In genomic region chr16:87986361-87986849, GRCh38 we compare ENCODE assay signal across 12 cellular contexts. TPM values are rescaled to one million over a fixed set of nuclear protein-coding genes. Genes with fewer than 3 reads are reported as not detected.
DNase-seq lines count a peak whose midpoint lies in the region; ATAC-seq, FAIRE-seq and TF ChIP-seq lines count a peak whose summit lies in the region.
"Not testable (repeated sequence)": the region's sequence is repeated elsewhere in the genome, so short reads cannot be mapped to it uniquely, and the experiment has no call there.
"Had no signal": no experiment of that assay in that cellular context is flagged by ENCODE, and none has a peak within 500 bp of the region (broad histone marks: within the 10 kb centered on the region; RNA-seq: fewer than 3 reads in every experiment).

No MANE protein-coding gene starts in this region.

- not testable (repeated sequence) for TF ChIP-seq EP300 in GM12878 (IDR thresholded peaks at IDR 0.05; ENCODE audit: borderline replicate concordance in 1 of 2, control insufficient read depth in 1 of 2, low read depth in 2 of 2, low read length in 2 of 2)

- H3K79me2 ChIP-seq in GM12878 (ENCODE audit: control insufficient read depth, insufficient read depth, low read length); osteoblast (ENCODE audit: insufficient read depth, low read length): not testable (repeated sequence)

- TF ChIP-seq CTCF in BJ (IDR thresholded peaks at IDR 0.05; ENCODE audit: insufficient read depth, low read depth, low read length); GM12878 (IDR thresholded peaks at IDR 0.05 in 2 of 3, conservative IDR thresholded peaks at IDR 0.05 in 1 of 3; ENCODE audit: control insufficient read depth in 2 of 3, extremely low read depth in 1 of 3, insufficient read depth in 1 of 3, low read depth in 3 of 3, low read length in 3 of 3); fibroblast of villous mesenchyme (IDR thresholded peaks at IDR 0.05; ENCODE audit: insufficient read depth, low read depth, low read length); osteoblast (IDR thresholded peaks at IDR 0.05; ENCODE audit: extremely low read depth, low read depth, low read length): not testable (repeated sequence)

- not testable (repeated sequence) for H3K4me1 ChIP-seq in GM12878 (ENCODE audit: control insufficient read depth, insufficient read depth, low read length); osteoblast (ENCODE audit: insufficient read depth, low read length)

- in situ Hi-C loops in GM12878 (cut with MboI) = not testable (repeated sequence)

- not testable (repeated sequence) for H3K36me3 ChIP-seq in BJ (ENCODE audit: control insufficient read depth, insufficient read depth, low read length); GM12878 (ENCODE audit: control insufficient read depth in 2 of 2, insufficient read depth in 2 of 2, low read length in 1 of 2)
- H3K36me3 ChIP-seq in osteoblast (ENCODE audit: insufficient read depth, low read length) = peaks cover 14% of the 10 kb centered on the region

- H2AFZ ChIP-seq in GM12878 (ENCODE audit: control insufficient read depth, low read depth, low read length); osteoblast (ENCODE audit: low read length): not testable (repeated sequence)

- 0 out of 2 replicates have a peak, but pooled peaks have one; percentile 5 for TF ChIP-seq RAD21 in GM12878 (IDR thresholded peaks at IDR 0.05; ENCODE audit: insufficient read depth, low read depth, low read length)

- not testable (repeated sequence) for H3K9me3 ChIP-seq in GM12878 (replicated peaks; ENCODE audit: control insufficient read depth, insufficient read depth, low read length); osteoblast (ENCODE audit: low read depth, low read length)

- FAIRE-seq in GM12878 (lab: Jason Lieb, UNC) = not testable (repeated sequence)

- 88% methylated on average over 5 of the region's 5 CpGs for WGBS in GM12878 (ENCODE audit: insufficient coverage, insufficient replicate concordance, low lambda C conversion rate, missing lambda C conversion rate)

- not testable (repeated sequence) for BruUV-seq in GM12878 (replicated peaks; lab: Mats Ljungman, UMichigan)

- H3K27me3 ChIP-seq in BJ (ENCODE audit: control insufficient read depth, insufficient read depth, low read length); GM12878 (replicated peaks in 1 of 2; ENCODE audit: control insufficient read depth in 2 of 2, insufficient read depth in 2 of 2, low read length in 1 of 2); osteoblast (ENCODE audit: insufficient read depth, low read length): not testable (repeated sequence)

- peak; percentile 27 for DNase-seq in BJ (ENCODE audit: low read depth)
- DNase-seq in HK-2 (ENCODE audit: unreplicated experiment) = peak; percentile 64
- DNase-seq in RPMI7951 (ENCODE audit: low read depth) = peak; percentile 78
- DNase-seq in activated T-cell treated with anti-CD3 and anti-CD28 coated beads for 24 hours (ENCODE audit: low read depth) = peak; percentile 35
- not testable (repeated sequence) for DNase-seq in GM12878 (ENCODE audit: low read depth, low spot score); osteoblast (ENCODE audit: insufficient read length, low spot score, missing footprints)
- peak; percentile 62 for DNase-seq in fibroblast of villous mesenchyme (ENCODE audit: low read depth)
- DNase-seq in stimulated activated CD8-positive, alpha-beta memory T cell treated with anti-CD3 and anti-CD28 coated beads, Interleukin-15, amount 100 ng/mL, for 48 hours (ENCODE audit: low read depth in 2 of 2) = peak; percentile 50 to 64

- RAD21 ChIA-PET in GM12878 (lab: Charles Lee; ENCODE audit: unreplicated experiment) = not testable (repeated sequence)

- H3K4me2 ChIP-seq in GM12878 (ENCODE audit: control insufficient read depth, insufficient read depth); osteoblast (ENCODE audit: insufficient read depth, low read length): not testable (repeated sequence)

- TF ChIP-seq POLR2A in GM12878 (IDR thresholded peaks at IDR 0.05; ENCODE audit: low read depth, low read length) = not testable (repeated sequence)

- H3K9ac ChIP-seq in GM12878 (ENCODE audit: control insufficient read depth, insufficient read depth, low read length) = not testable (repeated sequence)

- not testable (repeated sequence) for H3K27ac ChIP-seq in GM12878 (ENCODE audit: control insufficient read depth, insufficient read depth)
- peak overlapping the region; percentile 81 for H3K27ac ChIP-seq in osteoblast (ENCODE audit: low read depth, low read length)

- POLR2A ChIA-PET in BJ (lab: Charles Lee); GM12878 (lab: Charles Lee): not testable (repeated sequence)

- H3K4me3 ChIP-seq in BJ (ENCODE audit: low read depth, low read length); GM12878; fibroblast of villous mesenchyme (ENCODE audit: low read depth, low read length); osteoblast (ENCODE audit: insufficient read depth, low read length): not testable (repeated sequence)

- H4K20me1 ChIP-seq in GM12878 (ENCODE audit: control insufficient read depth, insufficient read depth); osteoblast (ENCODE audit: insufficient read depth, low read length): not testable (repeated sequence)

- ATAC-seq in GM12878 = peak; percentile 73

- CTCF ChIA-PET in BJ (lab: Yijun Ruan, JAX); GM12878 (lab: Yijun Ruan, JAX): not testable (repeated sequence)

- SMC1A ChIA-PET in GM12878 (lab: Charles Lee; ENCODE audit: uncharacterized antibody, unreplicated experiment) = not testable (repeated sequence)

- intact Hi-C loops in GM12878 (cut with micrococcal nuclease; ENCODE audit: unreplicated experiment) = not testable (repeated sequence)

RNA-seq across cellular contexts. Expression of gene BANP, which starts 35.2 kb away (rescaled TPM):
- polyA plus RNA-seq in BJ (2011; rRNA removed) = 11.4 and 16.5 TPM in 2 replicates
- 22.2 and 24.1 TPM in 2 replicates for polyA minus RNA-seq in BJ (2011; rRNA and poly(A)+ RNA removed)
- total RNA-seq in RPMI7951 (2014; rRNA removed; shearing (Covaris generic)) = 15.3 and 15.5 TPM in 2 replicates
- 87.2 and 92.3 TPM in 2 replicates for total RNA-seq in GM12878 (2013; cell fraction: nucleolus; rRNA removed)
- total RNA-seq in GM12878 (2014; rRNA removed) = 9.6 and 13.4 TPM in 2 replicates
- total RNA-seq in GM12878 (2014; rRNA removed; fragmentation: Illumina TruSeq; extraction: Trizol) = 10.8 and 11.7 TPM in 2 replicates
- total RNA-seq in GM12878 (2021) = 17.8 and 21.9 TPM in 2 replicates
- polyA plus RNA-seq in GM12878 (2011; ENCODE audit: low read depth) = 7.6 TPM
- polyA plus RNA-seq in GM12878 (2011; rRNA removed) = 10.9 and 12.7 TPM in 2 replicates
- polyA plus RNA-seq in GM12878 (2011; cell fraction: cytosol; rRNA removed) = 15.5 and 19.9 TPM in 2 replicates
- polyA plus RNA-seq in GM12878 (2011; cell fraction: nucleus; rRNA removed) = 50.3 and 65.1 TPM in 2 replicates
- 13.0 and 16.7 TPM in 2 replicates for polyA plus RNA-seq in GM12878 (2012)
- polyA plus RNA-seq in GM12878 (2014; fragmentation: Illumina TruSeq; extraction: Trizol) = 11.5 and 12.0 TPM in 2 replicates
- polyA plus RNA-seq in GM12878 (2014; fragmentation: Nextera tagmentation; extraction: Ambion mirVana) = 1 to 10 TPM; 3.9 to 7.3 TPM
- polyA plus RNA-seq in GM12878 (2014; rRNA removed) = 12.9 and 14.4 TPM in 2 replicates
- 10 to 100 TPM; 13.3 to 16.8 TPM for polyA plus RNA-seq in GM12878 (2016; fragmentation: Nextera tagmentation; extraction: Ambion mirVana)
- polyA minus RNA-seq in GM12878 (2011; rRNA and poly(A)+ RNA removed) = 38.3 and 45.5 TPM in 2 replicates
- 12.9 and 14.6 TPM in 2 replicates for polyA minus RNA-seq in GM12878 (2011; cell fraction: cytosol; rRNA and poly(A)+ RNA removed)
- 43.9 and 65.4 TPM in 2 replicates for polyA minus RNA-seq in GM12878 (2011; cell fraction: nucleus; rRNA and poly(A)+ RNA removed)
- total RNA-seq in fibroblast of villous mesenchyme = 18.7 and 25.9 TPM in 2 replicates
- total RNA-seq in osteoblast = 20.3 and 23.5 TPM in 2 replicates

RNA-seq across cellular contexts. Expression of gene CA5A, which starts 50.1 kb away (rescaled TPM):
- not detected in 2 replicates for polyA plus RNA-seq in BJ (2011; rRNA removed)
- polyA minus RNA-seq in BJ (2011; rRNA and poly(A)+ RNA removed) = not detected in 2 replicates
- total RNA-seq in RPMI7951 (2014; rRNA removed; shearing (Covaris generic)) = not detected in 2 replicates
- not detected in 2 replicates for total RNA-seq in GM12878 (2013; cell fraction: nucleolus; rRNA removed)
- not detected in 2 replicates for total RNA-seq in GM12878 (2014; rRNA removed)
- total RNA-seq in GM12878 (2014; rRNA removed; fragmentation: Illumina TruSeq; extraction: Trizol) = not detected in 2 replicates
- not detected in 2 replicates for total RNA-seq in GM12878 (2021)
- polyA plus RNA-seq in GM12878 (2011; ENCODE audit: low read depth) = not detected
- not detected in 2 replicates for polyA plus RNA-seq in GM12878 (2011; rRNA removed)
- not detected in 2 replicates for polyA plus RNA-seq in GM12878 (2011; cell fraction: cytosol; rRNA removed)
- polyA plus RNA-seq in GM12878 (2011; cell fraction: nucleus; rRNA removed) = not detected in 2 replicates
- polyA plus RNA-seq in GM12878 (2012) = 0.11 TPM in 1 of 2 replicates, not detected in the other
- not detected in 2 replicates for polyA plus RNA-seq in GM12878 (2014; fragmentation: Illumina TruSeq; extraction: Trizol)
- polyA plus RNA-seq in GM12878 (2014; fragmentation: Nextera tagmentation; extraction: Ambion mirVana) = not detected
- not detected in 2 replicates for polyA plus RNA-seq in GM12878 (2014; rRNA removed)
- polyA plus RNA-seq in GM12878 (2016; fragmentation: Nextera tagmentation; extraction: Ambion mirVana) = not detected
- polyA minus RNA-seq in GM12878 (2011; rRNA and poly(A)+ RNA removed) = not detected in 2 replicates
- not detected in 2 replicates for polyA minus RNA-seq in GM12878 (2011; cell fraction: cytosol; rRNA and poly(A)+ RNA removed)
- not detected in 2 replicates for polyA minus RNA-seq in GM12878 (2011; cell fraction: nucleus; rRNA and poly(A)+ RNA removed)
- not detected in 2 replicates for total RNA-seq in fibroblast of villous mesenchyme
- total RNA-seq in osteoblast = not detected in 2 replicates
- total RNA-seq: activated CD8-positive, alpha-beta memory T cell treated with anti-CD3 and anti-CD28 coated beads, Interleukin-2, amount 10 ng/mL, durations not matched to agents 7 days and 5 days; cerebellum; glomerular endothelial cell; urinary bladder had no signal
- polyA plus RNA-seq: urinary bladder had no signal
